Comparison of ENCODE assay signal across 30 cellular contexts in genomic region chr12:129706716-129707115, GRCh38.
"Had no signal": no experiment of that assay in that cellular context is flagged by ENCODE, and none has a peak within 500 bp of the region (broad histone marks: within the 10 kb centered on the region; RNA-seq: fewer than 3 reads in every experiment).

No MANE protein-coding gene starts in this region.

- H3K9me3 ChIP-seq: testis, uterus had no signal

- H3K27ac ChIP-seq: neural progenitor cell, ovary, parathyroid adenoma, psoas muscle, skin epidermis, spleen, suprapubic skin, testis, tibial artery, transverse colon, upper lobe of right lung, uterus had no signal

- H3K79me2 ChIP-seq: parathyroid adenoma had no signal

- H3K27ac Mint-ChIP-seq: natural killer cell; nephron; neural progenitor cell; progenitor cell of endocrine pancreas; stimulated activated memory B cell treated with anti-CD40 and anti-IgM and Interleukin-4, amounts not matched to agents 10 μg/mL and 1 μg/mL and 100 μg/mL, for 72 hours; stimulated activated naive CD8-positive, alpha-beta T cell treated with anti-CD3 and anti-CD28 coated beads, Interleukin-15, amount 100 ng/mL, for 72 hours; type B pancreatic cell had no signal

- H3K36me3 ChIP-seq: neural progenitor cell, ovary, spleen, suprapubic skin, tibial artery, transverse colon, upper lobe of right lung, uterus had no signal

- H3K27me3 ChIP-seq: neural progenitor cell, ovary, spleen, suprapubic skin, testis, tibial artery, transverse colon, upper lobe of right lung, uterus had no signal

- H3K4me3 Mint-ChIP-seq: natural killer cell; nephron; neural progenitor cell; stimulated activated memory B cell treated with anti-CD40 and anti-IgM and Interleukin-4, amounts not matched to agents 10 μg/mL and 1 μg/mL and 100 μg/mL, for 72 hours; stimulated activated naive CD8-positive, alpha-beta T cell treated with anti-CD3 and anti-CD28 coated beads, Interleukin-15, amount 100 ng/mL, for 72 hours; type B pancreatic cell had no signal

- H3K9ac ChIP-seq: neural progenitor cell, parathyroid adenoma had no signal

- H3K4me3 ChIP-seq: neural progenitor cell, ovary, psoas muscle, skin epidermis, smooth muscle cell, spleen, suprapubic skin, testis, tibial artery, transverse colon, upper lobe of right lung, uterus had no signal

- DNase-seq: natural killer cell; occipital lobe; ovary; posterior cingulate gyrus; psoas muscle; right cardiac atrium; spleen; stimulated activated CD4-positive, alpha-beta T cell treated with anti-CD3 and anti-CD28 coated beads, Interleukin-12 subunit alpha, Interleukin-12 subunit beta, amount 100 ng/mL, for 4 hours; stimulated activated CD4-positive, alpha-beta T cell treated with anti-CD3 and anti-CD28 coated beads, Interleukin-1b, Interleukin-23, amount 100 ng/mL, for 48 hours; stimulated activated CD4-positive, alpha-beta T cell treated with anti-CD3 and anti-CD28 coated beads, Interleukin-4, amount 100 ng/mL, for 1 hour; stimulated activated CD4-positive, alpha-beta T cell treated with anti-CD3 and anti-CD28 coated beads, Interleukin-4, amount 100 ng/mL, for 4 hours; stimulated activated CD8-positive, alpha-beta memory T cell treated with anti-CD3 and anti-CD28 coated beads, Interleukin-4, amount 100 ng/mL, for 48 hours; stimulated activated naive CD4-positive, alpha-beta T cell; stimulated activated naive CD8-positive, alpha-beta T cell treated with anti-CD3 and anti-CD28 coated beads, Interleukin-15, amount 100 ng/mL, for 72 hours; stimulated activated naive CD8-positive, alpha-beta T cell treated with anti-CD3 and anti-CD28 coated beads, Interleukin-15, Interleukin-2, amounts not matched to agents 100 U/mL and 50 U/mL, for 24 hours; substantia nigra; testis; tibial artery; transverse colon; upper lobe of right lung; uterus had no signal

- H3K4me1 ChIP-seq: neural progenitor cell, parathyroid adenoma, psoas muscle, spleen, suprapubic skin, testis, tibial artery, transverse colon, upper lobe of right lung, uterus had no signal

- H3K27me3 Mint-ChIP-seq: progenitor cell of endocrine pancreas; stimulated activated memory B cell treated with anti-CD40 and anti-IgM and Interleukin-4, amounts not matched to agents 10 μg/mL and 1 μg/mL and 100 μg/mL, for 72 hours; stimulated activated naive CD8-positive, alpha-beta T cell treated with anti-CD3 and anti-CD28 coated beads, Interleukin-15, amount 100 ng/mL, for 72 hours; type B pancreatic cell had no signal

- H3K36me3 Mint-ChIP-seq: stimulated activated memory B cell treated with anti-CD40 and anti-IgM and Interleukin-4, amounts not matched to agents 10 μg/mL and 1 μg/mL and 100 μg/mL, for 72 hours; type B pancreatic cell had no signal

- H3K4me2 ChIP-seq: neural progenitor cell, smooth muscle cell had no signal

- H2AFZ ChIP-seq: neural progenitor cell, parathyroid adenoma had no signal

- H3K4me1 Mint-ChIP-seq: natural killer cell; neural progenitor cell; stimulated activated memory B cell treated with anti-CD40 and anti-IgM and Interleukin-4, amounts not matched to agents 10 μg/mL and 1 μg/mL and 100 μg/mL, for 72 hours; stimulated activated naive CD8-positive, alpha-beta T cell treated with anti-CD3 and anti-CD28 coated beads, Interleukin-15, amount 100 ng/mL, for 72 hours had no signal
